Comparison of ENCODE assay signal across 7 cellular contexts in the genomic region with DNA sequence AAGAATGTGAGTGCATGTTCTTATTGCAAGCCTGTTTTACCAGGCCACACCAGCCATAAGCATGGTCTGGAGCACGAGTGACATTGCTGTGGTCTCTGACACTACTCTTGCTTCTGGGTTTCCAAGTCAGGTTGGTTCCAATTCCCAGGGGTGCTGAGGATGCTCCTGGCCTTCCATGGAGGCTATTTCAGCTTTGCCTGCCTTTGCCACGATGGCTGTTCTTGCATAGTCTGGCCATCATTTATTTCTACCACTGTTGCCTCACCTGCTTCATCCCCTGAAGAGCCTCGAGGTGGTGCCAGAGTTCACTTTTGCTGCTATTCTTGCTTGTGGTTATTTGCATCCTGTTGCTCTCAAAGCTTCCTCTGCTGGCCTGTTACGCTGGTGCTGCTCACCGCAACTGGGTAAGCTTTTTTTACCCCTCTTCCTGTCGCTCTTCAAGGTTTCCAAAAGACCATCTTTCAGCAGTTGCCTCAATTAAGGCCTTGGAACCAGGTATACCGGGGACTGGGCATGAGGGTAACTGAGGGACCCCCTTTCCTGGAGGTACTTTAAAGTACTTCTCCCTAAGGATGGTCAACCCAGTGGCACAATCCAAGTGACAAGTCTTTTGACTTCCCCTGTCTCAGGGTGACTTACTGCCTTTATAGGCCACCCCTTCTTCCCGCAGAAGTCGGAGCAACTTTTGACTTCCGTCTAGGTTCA.
A peak's percentile ranks its signal among the peaks of the same experiment; 100 is the strongest.
DNase-seq lines count a peak whose midpoint lies in the region; FAIRE-seq and TF ChIP-seq lines count a peak whose summit lies in the region.

No MANE protein-coding gene starts in this region.

- H3K9ac ChIP-seq in mammary epithelial cell (ENCODE audit: insufficient read depth, low read length) = no peak overlapping the region

- BruUV-seq in mammary epithelial cell (replicated peaks; lab: Mats Ljungman, UMichigan) = no TSS peak

- no peak for TF ChIP-seq POLR2A in GM12892 (IDR thresholded peaks at IDR 0.05; ENCODE audit: low read depth, low read length)

- H3K36me3 ChIP-seq in HEK293 (ENCODE audit: control insufficient read depth in 2 of 2, insufficient read depth in 1 of 2, low read length in 2 of 2) (no peaks in the 10 kb centered on the region), MG63 (no peaks in the 10 kb centered on the region), mammary epithelial cell (ENCODE audit: insufficient read depth, low read length) (no peaks in the 10 kb centered on the region)

- TF ChIP-seq CTCF in HEK293 (tag by site-specific recombination; IDR thresholded peaks at IDR 0.05) = no peak; the same call in 1 of the 2 replicates
- peak; percentile 64 for TF ChIP-seq CTCF in WI38 (IDR thresholded peaks at IDR 0.05; ENCODE audit: low read depth, low read length)
- peak; percentile 50 to 70 for TF ChIP-seq CTCF in mammary epithelial cell (conservative IDR thresholded peaks at IDR 0.05 in 1 of 2, IDR thresholded peaks at IDR 0.05 in 1 of 2; ENCODE audit: extremely low read depth in 1 of 2, insufficient read depth in 1 of 2, low read depth in 1 of 2, low read length in 2 of 2)

- H3K4me3 ChIP-seq in HEK293 (ENCODE audit: low read depth, low read length) = no peak overlapping the region
- H3K4me3 ChIP-seq in MG63 = no peak overlapping the region
- no peak overlapping the region for H3K4me3 ChIP-seq in WI38 (ENCODE audit: low read depth, low read length)
- no peak overlapping the region for H3K4me3 ChIP-seq in mammary epithelial cell (replicated peaks in 1 of 3; ENCODE audit: insufficient read depth in 1 of 3, low read depth in 2 of 3, low read length in 3 of 3)

- DNase-seq in GM12892 (ENCODE audit: insufficient read length) (peak; percentile 33), MG63 (peak; percentile 17), mammary epithelial cell (peak; percentile 55), medulla oblongata (ENCODE audit: extremely low spot score) (peak; percentile 73)
- DNase-seq in stimulated activated CD8-positive, alpha-beta memory T cell treated with anti-CD3 and anti-CD28 coated beads, Interleukin-7, amount 100 ng/mL, for 4 hours (ENCODE audit: low read depth in 2 of 2) = peak; percentile 57 to 63

- H3K27me3 ChIP-seq in MG63 (no peaks in the 10 kb centered on the region), mammary epithelial cell (ENCODE audit: insufficient read depth, low read length) (no peaks in the 10 kb centered on the region)

- in situ Hi-C loops in mammary epithelial cell (cut with MboI; ENCODE audit: low sequenced_read_pairs in 2 of 2) = loop anchor here in 1 of 2 donors (25.0 kb wide), 1 partner anchor 338 kb away; no protein-coding TSS in a partner anchor

- POLR2A ChIA-PET in HEK293 (lab: Yijun Ruan, JAX) = no interaction called here

- no peaks in the 10 kb centered on the region for H4K20me1 ChIP-seq in mammary epithelial cell (ENCODE audit: insufficient read depth, low read length)

- 87% methylated on average over 10 of the region's 10 CpGs for WGBS in mammary epithelial cell (ENCODE audit: low coverage, missing lambda C conversion rate)

- intact Hi-C loops in mammary epithelial cell (cut with micrococcal nuclease) = loop anchor here (1.0 kb wide), 2 partner anchors 261 to 335 kb away; no protein-coding TSS in a partner anchor

- no peak overlapping the region for H2AFZ ChIP-seq in mammary epithelial cell (ENCODE audit: low read depth, low read length)

- dilution Hi-C loops in mammary epithelial cell (cut with HindIII; ENCODE audit: low sequenced_read_pairs) = no loop called here

- H3K79me2 ChIP-seq in mammary epithelial cell (ENCODE audit: insufficient read depth, low read length) = no peaks in the 10 kb centered on the region

- H3K27ac ChIP-seq in HEK293 (ENCODE audit: extremely low read depth, low read depth, low read length) (no peak overlapping the region), mammary epithelial cell (ENCODE audit: insufficient read depth, low read depth, low read length) (no peak overlapping the region)

- H3K9me3 ChIP-seq in HEK293 (ENCODE audit: control insufficient read depth, insufficient read depth, low read depth, low read length) (no peaks in the 10 kb centered on the region), MG63 (no peaks in the 10 kb centered on the region), mammary epithelial cell (replicated peaks; ENCODE audit: insufficient read depth, low read length) (no peaks in the 10 kb centered on the region)

- no peak overlapping the region for H3K4me2 ChIP-seq in mammary epithelial cell (ENCODE audit: insufficient read depth, low read depth, low read length)

- CTCF ChIA-PET in HEK293 (lab: Yijun Ruan, JAX) (interaction anchor here (0.6 to 3.2 kb wide), 15 partner anchors 8 to 947 kb away, joined by 3 to 27 read pairs (median 4); no protein-coding TSS in a partner anchor), mammary epithelial cell (lab: Charles Lee; ENCODE audit: low non-redundant PET) (no interaction called here)

- no peaks in the 10 kb centered on the region for H3K4me1 ChIP-seq in HEK293 (ENCODE audit: control insufficient read depth, insufficient read depth, low read length)
- H3K4me1 ChIP-seq in mammary epithelial cell (ENCODE audit: insufficient read depth, low read length) = no peaks in the 10 kb centered on the region

- FAIRE-seq in GM12892 (lab: Jason Lieb, UNC) = peak; percentile 98

TF ChIP-seq in HEK293, 187 proteins besides CTCF, POLR2A, EP300 and RAD21:
- TF ChIP-seq ZNF510 (tag by site-specific recombination; IDR thresholded peaks at IDR 0.05; ENCODE audit: insufficient replicate concordance) = no peak
- no peak for TF ChIP-seq TRIM28 (IDR thresholded peaks at IDR 0.05; ENCODE audit: borderline replicate concordance, low read length)
- peak; percentile 74 for TF ChIP-seq SCRT2 (tag by site-specific recombination; IDR thresholded peaks at IDR 0.05)
- TF ChIP-seq, protein P1, sequence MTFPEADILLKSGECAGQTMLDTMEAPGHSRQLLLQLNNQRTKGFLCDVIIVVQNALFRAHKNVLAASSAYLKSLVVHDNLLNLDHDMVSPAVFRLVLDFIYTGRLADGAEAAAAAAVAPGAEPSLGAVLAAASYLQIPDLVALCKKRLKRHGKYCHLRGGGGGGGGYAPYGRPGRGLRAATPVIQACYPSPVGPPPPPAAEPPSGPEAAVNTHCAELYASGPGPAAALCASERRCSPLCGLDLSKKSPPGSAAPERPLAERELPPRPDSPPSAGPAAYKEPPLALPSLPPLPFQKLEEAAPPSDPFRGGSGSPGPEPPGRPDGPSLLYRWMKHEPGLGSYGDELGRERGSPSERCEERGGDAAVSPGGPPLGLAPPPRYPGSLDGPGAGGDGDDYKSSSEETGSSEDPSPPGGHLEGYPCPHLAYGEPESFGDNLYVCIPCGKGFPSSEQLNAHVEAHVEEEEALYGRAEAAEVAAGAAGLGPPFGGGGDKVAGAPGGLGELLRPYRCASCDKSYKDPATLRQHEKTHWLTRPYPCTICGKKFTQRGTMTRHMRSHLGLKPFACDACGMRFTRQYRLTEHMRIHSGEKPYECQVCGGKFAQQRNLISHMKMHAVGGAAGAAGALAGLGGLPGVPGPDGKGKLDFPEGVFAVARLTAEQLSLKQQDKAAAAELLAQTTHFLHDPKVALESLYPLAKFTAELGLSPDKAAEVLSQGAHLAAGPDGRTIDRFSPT (tag by site-specific recombination; IDR thresholded peaks at IDR 0.05) = no peak
- no peak for TF ChIP-seq ZNF555 (tag by site-specific recombination; conservative IDR thresholded peaks at IDR 0.05)
- TF ChIP-seq ZSCAN30 (tag by site-specific recombination; IDR thresholded peaks at IDR 0.05) = no peak
- TF ChIP-seq, protein P2, sequence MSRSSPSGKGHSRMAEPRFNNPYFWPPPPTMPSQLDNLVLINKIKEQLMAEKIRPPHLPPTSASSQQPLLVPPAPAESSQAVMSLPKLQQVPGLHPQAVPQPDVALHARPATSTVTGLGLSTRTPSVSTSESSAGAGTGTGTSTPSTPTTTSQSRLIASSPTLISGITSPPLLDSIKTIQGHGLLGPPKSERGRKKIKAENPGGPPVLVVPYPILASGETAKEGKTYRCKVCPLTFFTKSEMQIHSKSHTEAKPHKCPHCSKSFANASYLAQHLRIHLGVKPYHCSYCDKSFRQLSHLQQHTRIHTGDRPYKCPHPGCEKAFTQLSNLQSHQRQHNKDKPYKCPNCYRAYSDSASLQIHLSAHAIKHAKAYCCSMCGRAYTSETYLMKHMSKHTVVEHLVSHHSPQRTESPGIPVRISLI (tag by site-specific recombination; IDR thresholded peaks at IDR 0.05) = no peak
- TF ChIP-seq HOXA7 (CRISPR knock-in tag; IDR thresholded peaks at IDR 0.05; ENCODE audit: borderline replicate concordance) = no peak
- TF ChIP-seq ZNF654 (tag by site-specific recombination; IDR thresholded peaks at IDR 0.05; ENCODE audit: low read depth) = peak; percentile 56
- TF ChIP-seq ZNF548 (tag by site-specific recombination; IDR thresholded peaks at IDR 0.05) = no peak
- TF ChIP-seq ZBTB8A (tag by site-specific recombination; IDR thresholded peaks at IDR 0.05) = no peak
- no peak for TF ChIP-seq ZNF23 (tag by site-specific recombination; IDR thresholded peaks at IDR 0.05; ENCODE audit: borderline replicate concordance)
- no peak for TF ChIP-seq ZNF155 (tag by site-specific recombination; IDR thresholded peaks at IDR 0.05)
- TF ChIP-seq MZF1 (tag by site-specific recombination; IDR thresholded peaks at IDR 0.05; ENCODE audit: borderline replicate concordance) = no peak
- no peak for TF ChIP-seq ZNF350 (tag by site-specific recombination; IDR thresholded peaks at IDR 0.05)
- TF ChIP-seq, protein P3, sequence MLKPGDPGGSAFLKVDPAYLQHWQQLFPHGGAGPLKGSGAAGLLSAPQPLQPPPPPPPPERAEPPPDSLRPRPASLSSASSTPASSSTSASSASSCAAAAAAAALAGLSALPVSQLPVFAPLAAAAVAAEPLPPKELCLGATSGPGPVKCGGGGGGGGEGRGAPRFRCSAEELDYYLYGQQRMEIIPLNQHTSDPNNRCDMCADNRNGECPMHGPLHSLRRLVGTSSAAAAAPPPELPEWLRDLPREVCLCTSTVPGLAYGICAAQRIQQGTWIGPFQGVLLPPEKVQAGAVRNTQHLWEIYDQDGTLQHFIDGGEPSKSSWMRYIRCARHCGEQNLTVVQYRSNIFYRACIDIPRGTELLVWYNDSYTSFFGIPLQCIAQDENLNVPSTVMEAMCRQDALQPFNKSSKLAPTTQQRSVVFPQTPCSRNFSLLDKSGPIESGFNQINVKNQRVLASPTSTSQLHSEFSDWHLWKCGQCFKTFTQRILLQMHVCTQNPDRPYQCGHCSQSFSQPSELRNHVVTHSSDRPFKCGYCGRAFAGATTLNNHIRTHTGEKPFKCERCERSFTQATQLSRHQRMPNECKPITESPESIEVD (tag by site-specific recombination; IDR thresholded peaks at IDR 0.05) = no peak
- no peak for TF ChIP-seq ZNF132 (tag by site-specific recombination; IDR thresholded peaks at IDR 0.05; ENCODE audit: borderline replicate concordance)
- TF ChIP-seq SCRT1 (tag by site-specific recombination; IDR thresholded peaks at IDR 0.05; ENCODE audit: borderline replicate concordance) = peak; percentile 58; the same call in 1 of the 2 replicates

Comparison
In these comparisons a context has a peak if more than half of its experiments do, and no peak if none do; other contexts are left out.
1. DNase-seq: peak in every context shown above with its lines; median percentile 73 in medulla oblongata; 60 in stimulated activated CD8-positive, alpha-beta memory T cell treated with anti-CD3 and anti-CD28 coated beads, Interleukin-7, amount 100 ng/mL, for 4 hours; 55 in mammary epithelial cell; 33 in GM12892; 17 in MG63.